12 cellular contexts compared by ENCODE assay signal in genomic region chr6:168711049-168711640, GRCh38.
A peak's percentile ranks its signal among the peaks of the same experiment; 100 is the strongest.
DNase-seq lines count a peak whose midpoint lies in the region; ATAC-seq, FAIRE-seq and TF ChIP-seq lines count a peak whose summit lies in the region.
"Had no signal": no experiment of that assay in that cellular context is flagged by ENCODE, and none has a peak within 500 bp of the region (broad histone marks: within the 10 kb centered on the region; RNA-seq: fewer than 3 reads in every experiment).

No MANE protein-coding gene starts in this region.

- intact Hi-C loops in GM12878 (cut with micrococcal nuclease; ENCODE audit: unreplicated experiment) (no loop called here), HepG2 (cut with micrococcal nuclease; ENCODE audit: unreplicated experiment) (loop anchor here (5.0 kb wide), 1 partner anchor 339 kb away; no protein-coding TSS in a partner anchor), ovary (cut with DNase I) (no loop called here)

- no peak for FAIRE-seq in GM12878 (lab: Jason Lieb, UNC)
- peak; percentile 59 for FAIRE-seq in HepG2 (lab: Jason Lieb, UNC)

- RAD21 ChIA-PET in GM12878 (lab: Charles Lee; ENCODE audit: unreplicated experiment): no interaction called here

- H4K20me1 ChIP-seq in GM12878 (ENCODE audit: control insufficient read depth, insufficient read depth) (no peaks in the 10 kb centered on the region), HepG2 (ENCODE audit: insufficient read depth, low read length) (no peaks in the 10 kb centered on the region)

- TF ChIP-seq CTCF in C4-2B (conservative IDR thresholded peaks at IDR 0.05) (peak; percentile 58), GM12878 (IDR thresholded peaks at IDR 0.05 in 2 of 3, conservative IDR thresholded peaks at IDR 0.05 in 1 of 3; ENCODE audit: control insufficient read depth in 2 of 3, extremely low read depth in 1 of 3, insufficient read depth in 1 of 3, low read depth in 3 of 3, low read length in 3 of 3) (peak in 2 of 3 experiments; percentile 13 to 29; a peak in 2 of 6 replicates), HepG2 (CRISPR knock-in tag; IDR thresholded peaks at IDR 0.05) (no peak), ovary (IDR thresholded peaks at IDR 0.05) (peak in 1 of 3 donors; percentile 31)

- H3K4me2 ChIP-seq in GM12878 (ENCODE audit: control insufficient read depth, insufficient read depth) (no peak overlapping the region), HepG2 (ENCODE audit: low read depth, low read length) (no peak overlapping the region)

- H3K9ac ChIP-seq in GM12878 (ENCODE audit: control insufficient read depth, insufficient read depth, low read length) (no peak overlapping the region), HepG2 (ENCODE audit: insufficient read depth, low read depth, low read length) (no peak overlapping the region)

- H3K4me3 ChIP-seq in GM12878: no peak overlapping the region
- H3K4me3 ChIP-seq in HepG2 (replicated peaks in 1 of 3; ENCODE audit: insufficient read depth in 1 of 3, low read depth in 2 of 3, low read length in 3 of 3): no peak overlapping the region
- no peak overlapping the region for H3K4me3 ChIP-seq in ovary
- H3K4me3 ChIP-seq: suprapubic skin had no signal

- DNase-seq in HPDE6-E6E7 (ENCODE audit: extremely low spot score) (peak; percentile 16), GM12878 (ENCODE audit: low read depth, low spot score) (no peak), HepG2 (ENCODE audit: low spot score) (no peak), ovary (no peak)
- DNase-seq in activated effector memory CD4-positive, alpha-beta T cell treated with anti-CD3 and anti-CD28 coated beads, Interleukin-2, amount 50 U/mL, for 16 hours: no peak
- DNase-seq: GOT3, NCI-H1694 treated with DMSO at 0.1 percent for 48 hours, SHP77 treated with DMSO at 0.1 percent for 48 hours had no signal

- H3K4me1 ChIP-seq in GM12878 (ENCODE audit: control insufficient read depth, insufficient read depth, low read length) (no peaks in the 10 kb centered on the region), HepG2 (ENCODE audit: insufficient read depth, low read length) (no peaks in the 10 kb centered on the region), ovary (ENCODE audit: insufficient read depth) (peaks cover under 1% of the 10 kb centered on the region)
- H3K4me1 ChIP-seq: suprapubic skin had no signal

- WGBS in GM12878 (ENCODE audit: insufficient coverage, insufficient replicate concordance, low lambda C conversion rate, missing lambda C conversion rate): 14% methylated on average over 5 of the region's 5 CpGs
- under 1% methylated on average over 5 of the region's 5 CpGs for WGBS in HepG2 (ENCODE audit: low lambda C conversion rate)
- 26 to 31% (median 31%) methylated on average over 5 of the region's 5 CpGs for WGBS in ovary, 3 donors

- no peak for TF ChIP-seq POLR2A in GM12878 (IDR thresholded peaks at IDR 0.05; ENCODE audit: low read depth, low read length)
- no peak for TF ChIP-seq POLR2A in HepG2 (IDR thresholded peaks at IDR 0.05; ENCODE audit: insufficient read depth in 1 of 2, low read depth in 2 of 2, low read length in 2 of 2)
- no peak for TF ChIP-seq POLR2A in ovary (IDR thresholded peaks at IDR 0.05)

- SMC1A ChIA-PET in GM12878 (lab: Charles Lee; ENCODE audit: uncharacterized antibody, unreplicated experiment): no interaction called here

- ATAC-seq in GM12878: no peak
- 0 out of 3 replicates have a peak, but pooled peaks have one; percentile 23 for ATAC-seq in HepG2
- ATAC-seq in GM19035 (IDR thresholded peaks at IDR 0.05; ENCODE audit: unreplicated experiment): no peak
- no peak for ATAC-seq in HG02938 (IDR thresholded peaks at IDR 0.05; ENCODE audit: unreplicated experiment)

- no peak for TF ChIP-seq RAD21 in GM12878 (IDR thresholded peaks at IDR 0.05; ENCODE audit: insufficient read depth, low read depth, low read length)
- TF ChIP-seq RAD21 in HepG2 (CRISPR knock-in tag; IDR thresholded peaks at IDR 0.05): no peak

- in situ Hi-C loops in GM12878 (cut with MboI): no loop called here
- in situ Hi-C loops in HepG2 (cut with HindIII; ENCODE audit: extremely low pct_ligation_motif_present, low pct_unique_long_range_greater_than_20kb): no loop called here

- H3K27ac ChIP-seq in C4-2B (no peak overlapping the region), GM12878 (ENCODE audit: control insufficient read depth, insufficient read depth) (no peak overlapping the region), HepG2 (ENCODE audit: extremely low read length, insufficient read depth, low read length) (no peak overlapping the region), ovary (no peak overlapping the region)
- H3K27ac ChIP-seq: suprapubic skin had no signal

- H3K27me3 ChIP-seq in GM12878 (replicated peaks in 1 of 2; ENCODE audit: control insufficient read depth in 2 of 2, insufficient read depth in 2 of 2, low read length in 1 of 2) (no peaks in the 10 kb centered on the region), HepG2 (ENCODE audit: control insufficient read depth in 1 of 2, insufficient read depth in 2 of 2, low read length in 2 of 2) (peaks cover 6 to 31% of the 10 kb centered on the region in 2 experiments), ovary (no peaks in the 10 kb centered on the region)

- H3K36me3 ChIP-seq in GM12878 (ENCODE audit: control insufficient read depth in 2 of 2, insufficient read depth in 2 of 2, low read length in 1 of 2) (no peaks in the 10 kb centered on the region), HepG2 (replicated peaks in 1 of 2; ENCODE audit: control insufficient read depth in 1 of 2, insufficient read depth in 2 of 2, low read length in 2 of 2) (no peaks in the 10 kb centered on the region), ovary (no peaks in the 10 kb centered on the region)
- H3K36me3 ChIP-seq: suprapubic skin had no signal

- CTCF ChIA-PET in GM12878 (lab: Yijun Ruan, JAX) (interaction anchor here (0.6 to 1.0 kb wide), 3 partner anchors 14 to 82 kb away, joined by 3 read pairs; no protein-coding TSS in a partner anchor), HepG2 (lab: Yijun Ruan, JAX; ENCODE audit: low intra/inter-chr PET ratio, low total read pairs) (no interaction called here)

- no peak for TF ChIP-seq EP300 in GM12878 (IDR thresholded peaks at IDR 0.05; ENCODE audit: borderline replicate concordance in 1 of 2, control insufficient read depth in 1 of 2, low read depth in 2 of 2, low read length in 2 of 2)
- no peak for TF ChIP-seq EP300 in HepG2 (IDR thresholded peaks at IDR 0.05; ENCODE audit: low read depth in 2 of 2, low read length in 2 of 2)
- no peak for TF ChIP-seq EP300 in HepG2 (CRISPR knock-in tag; IDR thresholded peaks at IDR 0.05; ENCODE audit: borderline replicate concordance)
- TF ChIP-seq EP300 in ovary (IDR thresholded peaks at IDR 0.05): no peak

- H3K79me2 ChIP-seq in GM12878 (ENCODE audit: control insufficient read depth, insufficient read depth, low read length) (no peaks in the 10 kb centered on the region), HepG2 (ENCODE audit: insufficient read depth, low read length) (no peaks in the 10 kb centered on the region)

- H2AFZ ChIP-seq in GM12878 (ENCODE audit: control insufficient read depth, low read depth, low read length): no peak overlapping the region
- no peak overlapping the region for H2AFZ ChIP-seq in HepG2 (ENCODE audit: low read length)

- POLR2A ChIA-PET in GM12878 (lab: Charles Lee) (no interaction called here), HepG2 (lab: Yijun Ruan, JAX) (no interaction called here)

- H3K9me3 ChIP-seq in GM12878 (replicated peaks; ENCODE audit: control insufficient read depth, insufficient read depth, low read length) (no peaks in the 10 kb centered on the region), HepG2 (ENCODE audit: low read length) (no peaks in the 10 kb centered on the region), ovary (no peaks in the 10 kb centered on the region)
- H3K9me3 ChIP-seq: suprapubic skin had no signal

- BruUV-seq in GM12878 (replicated peaks; lab: Mats Ljungman, UMichigan): no TSS peak
- BruUV-seq in HepG2 (replicated peaks; lab: Mats Ljungman, UMichigan): no TSS peak

TF ChIP-seq in GM12878, 131 proteins besides CTCF, POLR2A, EP300 and RAD21 (continues in another document):
- TF ChIP-seq RELB (IDR thresholded peaks at IDR 0.05; ENCODE audit: low read depth) (no peak), IKZF2 (IDR thresholded peaks at IDR 0.05) (no peak), JUND (IDR thresholded peaks at IDR 0.05; ENCODE audit: low read depth, low read length) (no peak)

TF ChIP-seq in HepG2, 621 proteins besides CTCF, POLR2A, EP300 and RAD21 (continues in another document):
- TF ChIP-seq HNF4A (CRISPR knock-in tag; IDR thresholded peaks at IDR 0.05) (no peak), KLF9 (CRISPR knock-in tag; IDR thresholded peaks at IDR 0.05; ENCODE audit: low read depth) (no peak), NBN (conservative IDR thresholded peaks at IDR 0.05) (no peak), ZNF580 (CRISPR knock-in tag; IDR thresholded peaks at IDR 0.05; ENCODE audit: borderline replicate concordance, low read depth) (no peak), MAFK (conservative IDR thresholded peaks at IDR 0.05 in 1 of 2, IDR thresholded peaks at IDR 0.05 in 1 of 2; ENCODE audit: low read length in 2 of 2) (no peak), ZNF383 (CRISPR knock-in tag; IDR thresholded peaks at IDR 0.05; ENCODE audit: borderline replicate concordance) (no peak), ARNTL (CRISPR knock-in tag; IDR thresholded peaks at IDR 0.05) (no peak)
